17 cellular contexts compared by ENCODE assay signal in genomic region chr6:43901330-43902230, GRCh38.
DNase-seq lines count a peak whose midpoint lies in the region; ATAC-seq and TF ChIP-seq lines count a peak whose summit lies in the region.
"Had no signal": no experiment of that assay in that cellular context is flagged by ENCODE, and none has a peak within 500 bp of the region (broad histone marks: within the 10 kb centered on the region; RNA-seq: fewer than 3 reads in every experiment).

No MANE protein-coding gene starts in this region.

- no peaks in the 10 kb centered on the region for H3K9me3 Mint-ChIP-seq in central memory CD8-positive, alpha-beta T cell
- no peaks in the 10 kb centered on the region for H3K9me3 Mint-ChIP-seq in H9
- H3K9me3 Mint-ChIP-seq: activated CD4-positive, alpha-beta memory T cell treated with anti-CD3 and anti-CD28 coated beads for 36 hours; CD8-positive, alpha-beta T cell; neural crest cell had no signal

- no peaks in the 10 kb centered on the region for H4K20me1 ChIP-seq in osteoblast (ENCODE audit: insufficient read depth, low read length)
- no peaks in the 10 kb centered on the region for H4K20me1 ChIP-seq in H9 (ENCODE audit: control insufficient read depth, insufficient read depth, insufficient read length)

- H2AK5ac ChIP-seq in H9 (ENCODE audit: insufficient read length, low read length) = no peak overlapping the region

- no peaks in the 10 kb centered on the region for H3K79me1 ChIP-seq in H9 (ENCODE audit: insufficient read depth, low read depth, low read length, poor library complexity, severe bottlenecking)

- DNase-seq in Ammon's horn (ENCODE audit: low spot score) (peak; percentile 9), NCI-H1092 (lab: John Stamatoyannopoulos, UW) (peak; percentile 66), osteoblast (ENCODE audit: insufficient read length, low spot score, missing footprints) (no peak), H9 (no peak)
- no peak for DNase-seq in central memory CD8-positive, alpha-beta T cell (ENCODE audit: low spot score in 2 of 2)
- no peak for DNase-seq in stimulated activated CD4-positive, alpha-beta T cell treated with anti-CD3 and anti-CD28 coated beads, Interleukin-4, amount 100 ng/mL, for 24 hours
- no peak for DNase-seq in activated CD4-positive, alpha-beta T cell treated with anti-CD3 and anti-CD28 coated beads, Interleukin-2, amount 50 U/mL, for 1 hour
- DNase-seq: ACHN; activated CD4-positive, alpha-beta memory T cell treated with anti-CD3 and anti-CD28 coated beads for 36 hours; CD8-positive, alpha-beta T cell; central memory CD4-positive, alpha-beta T cell; foreskin keratinocyte; transverse colon had no signal

- no peak overlapping the region for H2BK120ac ChIP-seq in H9 (ENCODE audit: low read depth, low read length, poor library complexity, severe bottlenecking)

- H2BK12ac ChIP-seq in H9 (ENCODE audit: insufficient read length, low read depth, low read length) = no peak overlapping the region

- H3K23me2 ChIP-seq in H9 (ENCODE audit: insufficient read length, low read depth, low read length, poor library complexity, severe bottlenecking) = no peaks in the 10 kb centered on the region

- no peak overlapping the region for H3T11ph ChIP-seq in H9 (ENCODE audit: low read length)

- no peak overlapping the region for H3K9ac ChIP-seq in H9 (ENCODE audit: extremely low read depth, insufficient read length, low read length)

- no peaks in the 10 kb centered on the region for H3K79me2 ChIP-seq in osteoblast (ENCODE audit: insufficient read depth, low read length)
- H3K79me2 ChIP-seq in H9 (ENCODE audit: insufficient read depth, low read length) = no peaks in the 10 kb centered on the region

- no CpG with 5 or more reads among the region's 12 CpGs for WGBS in H9 (ENCODE audit: extremely low coverage, insufficient read length, low lambda C conversion rate)

- no peak overlapping the region for H3K18ac ChIP-seq in H9 (ENCODE audit: insufficient read length, low read depth, low read length)

- no peak overlapping the region for H4K5ac ChIP-seq in H9 (ENCODE audit: insufficient read length, low read depth, low read length)

- H4K91ac ChIP-seq in H9 (ENCODE audit: insufficient read length, low read depth, low read length) = no peak overlapping the region

- H3K36me3 Mint-ChIP-seq in central memory CD8-positive, alpha-beta T cell (ENCODE audit: insufficient read depth) = no peaks in the 10 kb centered on the region
- no peaks in the 10 kb centered on the region; a peak in 1 of 7 replicates for H3K36me3 Mint-ChIP-seq in H9 (ENCODE audit: insufficient read depth in 1 of 3, low read depth in 3 of 3)
- H3K36me3 Mint-ChIP-seq: activated CD4-positive, alpha-beta memory T cell treated with anti-CD3 and anti-CD28 coated beads for 36 hours; CD8-positive, alpha-beta T cell had no signal

- peak overlapping the region; percentile 36 for H3K27ac Mint-ChIP-seq in central memory CD8-positive, alpha-beta T cell (ENCODE audit: low read depth)
- H3K27ac Mint-ChIP-seq in H9 = no peak overlapping the region; a peak in 1 of 7 replicates
- H3K27ac Mint-ChIP-seq: activated CD4-positive, alpha-beta memory T cell treated with anti-CD3 and anti-CD28 coated beads for 36 hours; CD8-positive, alpha-beta T cell had no signal

- no peak overlapping the region for H2BK5ac ChIP-seq in H9 (ENCODE audit: insufficient read length, low read length)

- no peak for TF ChIP-seq CTCF in osteoblast (IDR thresholded peaks at IDR 0.05; ENCODE audit: extremely low read depth, low read depth, low read length)
- TF ChIP-seq CTCF in H9 (conservative IDR thresholded peaks at IDR 0.05) = no peak

- no peak for ATAC-seq in central memory CD8-positive, alpha-beta T cell (replicated peaks; ENCODE audit: extremely low read depth, poor library complexity, severe bottlenecking)
- no peak for ATAC-seq in HG02678 (IDR thresholded peaks at IDR 0.05; ENCODE audit: unreplicated experiment)
- ATAC-seq: CD8-positive, alpha-beta T cell; foreskin keratinocyte had no signal

- H2AFZ ChIP-seq in osteoblast (ENCODE audit: low read length) = peak overlapping the region; percentile 64
- no peak overlapping the region for H2AFZ ChIP-seq in H9 (ENCODE audit: low read length)

- H2BK20ac ChIP-seq in H9 (ENCODE audit: low read depth, low read length, poor library complexity, severe bottlenecking) = no peak overlapping the region

- H3K9me3 ChIP-seq in osteoblast (ENCODE audit: low read depth, low read length) (peaks cover 3% of the 10 kb centered on the region), H9 (ENCODE audit: control insufficient read depth, low read depth, low read length) (no peaks in the 10 kb centered on the region)
- H3K9me3 ChIP-seq: right atrium auricular region, SJSA1, transverse colon had no signal

- H3K27ac ChIP-seq in osteoblast (ENCODE audit: low read depth, low read length) (no peak overlapping the region), H9 (ENCODE audit: insufficient read length, low read depth, low read length) (no peak overlapping the region)
- H3K27ac ChIP-seq: foreskin keratinocyte, right atrium auricular region, SJSA1 had no signal

- H3K4me1 ChIP-seq in osteoblast (ENCODE audit: insufficient read depth, low read length) (no peaks in the 10 kb centered on the region), H9 (ENCODE audit: insufficient read depth, low read length) (no peaks in the 10 kb centered on the region)
- H3K4me1 ChIP-seq: foreskin keratinocyte, transverse colon had no signal

- H3K4me3 ChIP-seq in osteoblast (ENCODE audit: insufficient read depth, low read length) = no peak overlapping the region
- H3K4me3 ChIP-seq: right atrium auricular region, SJSA1, transverse colon had no signal

- H3K27me3 ChIP-seq in osteoblast (ENCODE audit: insufficient read depth, low read length) = no peaks in the 10 kb centered on the region
- no peaks in the 10 kb centered on the region for H3K27me3 ChIP-seq in H9 (ENCODE audit: insufficient read depth, low read length)
- H3K27me3 ChIP-seq: right atrium auricular region, SJSA1, transverse colon had no signal

- no peak overlapping the region for H2BK15ac ChIP-seq in H9 (ENCODE audit: low read depth, low read length)

- H3K27me3 Mint-ChIP-seq in central memory CD8-positive, alpha-beta T cell = peaks cover 3% of the 10 kb centered on the region
- H3K27me3 Mint-ChIP-seq in H9 (ENCODE audit: low read depth) = peaks cover 2% of the 10 kb centered on the region; the same call in 1 of the 2 replicates

- H3K56ac ChIP-seq in H9 (ENCODE audit: insufficient read length, low read depth, low read length) = no peak overlapping the region

- H3K23ac ChIP-seq in H9 (ENCODE audit: insufficient read length, low read depth, low read length) = no peak overlapping the region

- H3K14ac ChIP-seq in H9 (ENCODE audit: insufficient read depth, low read length) = no peak overlapping the region

- no peaks in the 10 kb centered on the region for H3K4me1 Mint-ChIP-seq in central memory CD8-positive, alpha-beta T cell
- peaks cover 0 to 9% of the 10 kb centered on the region in 2 experiments; a peak in 2 of 4 replicates for H3K4me1 Mint-ChIP-seq in H9

- H3K4me3 Mint-ChIP-seq in central memory CD8-positive, alpha-beta T cell = no peak overlapping the region
- no peak overlapping the region for H3K4me3 Mint-ChIP-seq in H9
- H3K4me3 Mint-ChIP-seq: activated CD4-positive, alpha-beta memory T cell treated with anti-CD3 and anti-CD28 coated beads for 36 hours; CD8-positive, alpha-beta T cell; neural crest cell had no signal

- H3K36me3 ChIP-seq in osteoblast (ENCODE audit: insufficient read depth, low read length) = no peaks in the 10 kb centered on the region
- H3K36me3 ChIP-seq: right atrium auricular region, SJSA1, transverse colon had no signal

- no peak overlapping the region for H3K4me2 ChIP-seq in osteoblast (ENCODE audit: insufficient read depth, low read length)
- no peak overlapping the region for H3K4me2 ChIP-seq in H9 (ENCODE audit: insufficient read depth, insufficient read length, low read length)

- no peak overlapping the region for H3K4ac ChIP-seq in H9 (ENCODE audit: low read depth, low read length)

- no peak overlapping the region for H4K8ac ChIP-seq in H9 (replicated peaks; ENCODE audit: insufficient read length, low read depth, low read length)

Comparison
In these comparisons a context has a peak if more than half of its experiments do, and no peak if none do; other contexts are left out.
1. DNase-seq: peak in Ammon's horn (single experiment) and NCI-H1092 (single experiment); none in central memory CD8-positive, alpha-beta T cell (0 of 2), osteoblast (single experiment), H9 (single experiment), stimulated activated CD4-positive, alpha-beta T cell treated with anti-CD3 and anti-CD28 coated beads, Interleukin-4, amount 100 ng/mL, for 24 hours (single experiment) and activated CD4-positive, alpha-beta T cell treated with anti-CD3 and anti-CD28 coated beads, Interleukin-2, amount 50 U/mL, for 1 hour (single experiment).